8 cellular contexts compared by ENCODE assay signal in the genomic region with DNA sequence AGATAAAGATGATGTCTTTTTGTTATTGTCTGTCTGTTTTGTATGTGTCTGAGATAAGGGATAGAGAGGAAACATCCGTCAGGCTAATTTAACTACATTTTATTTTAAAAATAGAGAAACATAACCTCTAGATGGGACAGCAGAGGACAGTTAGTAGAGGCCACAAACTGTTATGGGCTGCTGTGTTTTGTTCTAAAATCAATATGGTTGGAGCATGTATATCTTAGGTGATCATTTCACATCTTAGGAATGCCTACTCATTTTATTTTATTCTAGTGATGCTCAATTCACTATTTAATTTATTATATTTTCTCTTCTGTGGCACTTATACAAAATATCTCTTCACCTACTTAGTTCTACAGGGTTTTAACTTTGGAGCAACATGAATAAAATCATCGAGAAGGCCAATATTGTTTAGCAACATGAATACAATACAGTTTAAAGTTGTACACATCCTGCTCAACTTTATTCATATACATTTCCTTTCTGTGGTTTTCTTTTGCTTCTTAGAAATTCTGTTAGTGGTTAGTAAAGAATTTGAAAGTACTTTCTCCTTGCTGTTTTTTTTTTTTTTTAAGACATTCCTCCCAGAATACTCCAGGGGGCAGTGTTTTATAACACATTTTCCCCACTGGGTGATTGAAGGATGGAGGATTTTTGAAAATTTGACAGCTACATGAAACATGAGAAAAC.
DNase-seq lines count a peak whose midpoint lies in the region; ATAC-seq and TF ChIP-seq lines count a peak whose summit lies in the region.

No MANE protein-coding gene starts in this region.

- 0 out of 2 replicates have a peak overlapping the region, but pooled peaks have one; percentile 42 for H2AFZ ChIP-seq in SK-N-SH (ENCODE audit: low read depth)

- DNase-seq in AG04449 (ENCODE audit: low read depth, low spot score) (peak; percentile 7), GM03348 (ENCODE audit: low spot score) (peak; percentile 62), SK-N-SH (peak; percentile 41), fibroblast of peridontal ligament (ENCODE audit: extremely low read depth) (peak; percentile 73), skeletal muscle cell (ENCODE audit: low read depth) (peak; percentile 13), midbrain (lab: John Stamatoyannopoulos, UW) (no peak)
- DNase-seq in stimulated activated CD4-positive, alpha-beta T cell treated with anti-CD3 and anti-CD28 coated beads, Interleukin-4, amount 100 ng/mL, for 24 hours: no peak

- peak; percentile 78 for TF ChIP-seq RAD21 in SK-N-SH (IDR thresholded peaks at IDR 0.05; ENCODE audit: low read length)

- no peaks in the 10 kb centered on the region for H3K27me3 ChIP-seq in SK-N-SH (ENCODE audit: insufficient read depth)

- TF ChIP-seq CTCF in AG04449 (IDR thresholded peaks at IDR 0.05; ENCODE audit: insufficient read depth, low read length, missing control alignments) (peak; percentile 40), SK-N-SH (IDR thresholded peaks at IDR 0.05) (peak; percentile 87)

- 81% methylated on average over 2 of the region's 2 CpGs for WGBS in SK-N-SH (ENCODE audit: low lambda C conversion rate)

- H4K20me1 ChIP-seq in SK-N-SH (ENCODE audit: insufficient read depth): no peaks in the 10 kb centered on the region

- POLR2A ChIA-PET in AG04449 (lab: Yijun Ruan, JAX) (no interaction called here), SK-N-SH (lab: Yijun Ruan, JAX) (no interaction called here)

- H3F3A ChIP-seq in SK-N-SH (replicated peaks; ENCODE audit: insufficient read depth): peaks cover 6% of the 10 kb centered on the region

- CTCF ChIA-PET in AG04449 (lab: Yijun Ruan, JAX): interaction anchor here (1.1 to 3.6 kb wide), 5 partner anchors 8 to 13 kb away, joined by 4 to 28 read pairs (median 9); no protein-coding TSS in a partner anchor
- CTCF ChIA-PET in SK-N-SH (lab: Yijun Ruan, JAX): interaction anchor here (0.6 to 4.9 kb wide), 12 partner anchors 11 to 1428 kb away, joined by 3 to 29 read pairs (median 4); no protein-coding TSS in a partner anchor

- H3K36me3 ChIP-seq in SK-N-SH (replicated peaks in 1 of 2; ENCODE audit: control insufficient read depth in 1 of 2, insufficient read depth in 2 of 2, low read length in 1 of 2): no peaks in the 10 kb centered on the region

- peak; percentile 52 for ATAC-seq in HG02938 (IDR thresholded peaks at IDR 0.05; ENCODE audit: unreplicated experiment)

- peak overlapping the region in 1 of 2 experiments; percentile 34; a peak in 2 of 4 replicates for H3K27ac ChIP-seq in SK-N-SH (ENCODE audit: low read depth in 2 of 2, low read length in 1 of 2)

- H3K79me2 ChIP-seq in SK-N-SH (ENCODE audit: insufficient read depth): no peaks in the 10 kb centered on the region

- peaks cover 0 to 27% of the 10 kb centered on the region in 2 experiments; a peak in 2 of 4 replicates for H3K4me1 ChIP-seq in SK-N-SH (ENCODE audit: control insufficient read depth in 1 of 2, insufficient read depth in 2 of 2, low read depth in 1 of 2, low read length in 1 of 2)

- H3K9me2 ChIP-seq in SK-N-SH: no peaks in the 10 kb centered on the region

- 0 out of 4 replicates have a peak, but pooled peaks have one; percentile 9 to 17 for TF ChIP-seq EP300 in SK-N-SH (IDR thresholded peaks at IDR 0.05; ENCODE audit: borderline replicate concordance in 1 of 2, low read depth in 1 of 2, low read length in 1 of 2)

- no peaks in the 10 kb centered on the region for H3K9me3 ChIP-seq in SK-N-SH

- H3K4me3 ChIP-seq in AG04449 (ENCODE audit: low read depth, low read length): no peak overlapping the region
- H3K4me3 ChIP-seq in SK-N-SH (ENCODE audit: low read depth in 2 of 2, low read length in 1 of 2): peak overlapping the region in 1 of 2 experiments; percentile 37; a peak in 1 of 4 replicates
- no peak overlapping the region for H3K4me3 ChIP-seq in skeletal muscle cell (ENCODE audit: low read depth, low read length)

- H3K4me2 ChIP-seq in SK-N-SH: no peak overlapping the region

- no peak overlapping the region for H3K9ac ChIP-seq in SK-N-SH

TF ChIP-seq in SK-N-SH, 30 proteins besides CTCF, POLR2A, EP300 and RAD21:
- TF ChIP-seq SMC3 (IDR thresholded peaks at IDR 0.05; ENCODE audit: low read depth, low read length) (peak; percentile 48), RFX5 (IDR thresholded peaks at IDR 0.05; ENCODE audit: low read length) (no peak), TCF12 (IDR thresholded peaks at IDR 0.05) (peak; percentile 38; the same call in 1 of the 2 replicates), FOSL2 (IDR thresholded peaks at IDR 0.05; ENCODE audit: borderline replicate concordance, low read depth) (0 out of 2 replicates have a peak, but pooled peaks have one; percentile 13), GATA2 (CRISPR knock-in tag; IDR thresholded peaks at IDR 0.05) (no peak), PBX3 (IDR thresholded peaks at IDR 0.05) (peak; percentile 86)

Comparison
In these comparisons a context has a peak if more than half of its experiments do, and no peak if none do; other contexts are left out.
1. DNase-seq: peak in AG04449 (single experiment), GM03348 (single experiment), SK-N-SH (single experiment), fibroblast of peridontal ligament (single experiment) and skeletal muscle cell (single experiment); none in midbrain (single experiment) and stimulated activated CD4-positive, alpha-beta T cell treated with anti-CD3 and anti-CD28 coated beads, Interleukin-4, amount 100 ng/mL, for 24 hours (single experiment).